In genomic region chr2:72080286-72081145, GRCh38 we compare ENCODE assay signal across 15 cellular contexts.
A peak's percentile ranks its signal among the peaks of the same experiment; 100 is the strongest.
DNase-seq lines count a peak whose midpoint lies in the region; ATAC-seq and TF ChIP-seq lines count a peak whose summit lies in the region.
"Had no signal": no experiment of that assay in that cellular context is flagged by ENCODE, and none has a peak within 500 bp of the region (broad histone marks: within the 10 kb centered on the region; RNA-seq: fewer than 3 reads in every experiment).

No MANE protein-coding gene starts in this region.

- H3K9me3 Mint-ChIP-seq in natural killer cell treated with Interleukin-12 subunit alpha and Interleukin-12 subunit beta and Interleukin-15 and Interleukin-18, amount 100 ng/mL, for 72 hours = no peaks in the 10 kb centered on the region
- H3K9me3 Mint-ChIP-seq in natural killer cell (no peaks in the 10 kb centered on the region), type B pancreatic cell (peaks cover 6% of the 10 kb centered on the region)
- H3K9me3 Mint-ChIP-seq: CD8-positive, alpha-beta T cell had no signal

- no peak overlapping the region for H3K4me3 Mint-ChIP-seq in natural killer cell treated with Interleukin-12 subunit alpha and Interleukin-12 subunit beta and Interleukin-15 and Interleukin-18, amount 100 ng/mL, for 72 hours
- H3K4me3 Mint-ChIP-seq in natural killer cell = no peak overlapping the region
- no peak overlapping the region for H3K4me3 Mint-ChIP-seq in type B pancreatic cell
- H3K4me3 Mint-ChIP-seq: CD8-positive, alpha-beta T cell; H9 had no signal

- H3K36me3 Mint-ChIP-seq in natural killer cell treated with Interleukin-12 subunit alpha and Interleukin-12 subunit beta and Interleukin-15 and Interleukin-18, amount 100 ng/mL, for 72 hours = no peaks in the 10 kb centered on the region
- no peaks in the 10 kb centered on the region for H3K36me3 Mint-ChIP-seq in natural killer cell
- H3K36me3 Mint-ChIP-seq in type B pancreatic cell = no peaks in the 10 kb centered on the region
- H3K36me3 Mint-ChIP-seq: CD8-positive, alpha-beta T cell had no signal

- TF ChIP-seq CTCF in natural killer cell (IDR thresholded peaks at IDR 0.05) (no peak), type B pancreatic cell (conservative IDR thresholded peaks at IDR 0.05) (no peak)

- ATAC-seq in natural killer cell treated with Interleukin-12 subunit alpha and Interleukin-12 subunit beta and Interleukin-15 and Interleukin-18, amount 100 ng/mL, for 72 hours = peak; percentile 10 to 30
- no peak for ATAC-seq in natural killer cell
- ATAC-seq: A549; CD8-positive, alpha-beta T cell; GM12878 had no signal

- H3K27ac Mint-ChIP-seq in natural killer cell treated with Interleukin-12 subunit alpha and Interleukin-12 subunit beta and Interleukin-15 and Interleukin-18, amount 100 ng/mL, for 72 hours = no peak overlapping the region
- H3K27ac Mint-ChIP-seq in natural killer cell = no peak overlapping the region
- H3K27ac Mint-ChIP-seq in type B pancreatic cell = no peak overlapping the region
- H3K27ac Mint-ChIP-seq: CD8-positive, alpha-beta T cell had no signal

- H3K27me3 Mint-ChIP-seq in natural killer cell treated with Interleukin-12 subunit alpha and Interleukin-12 subunit beta and Interleukin-15 and Interleukin-18, amount 100 ng/mL, for 72 hours = no peaks in the 10 kb centered on the region
- no peaks in the 10 kb centered on the region for H3K27me3 Mint-ChIP-seq in natural killer cell (ENCODE audit: low read depth in 2 of 2)
- no peaks in the 10 kb centered on the region for H3K27me3 Mint-ChIP-seq in type B pancreatic cell

- peaks cover 0 to 4% of the 10 kb centered on the region in 2 donors for H3K4me1 Mint-ChIP-seq in natural killer cell treated with Interleukin-12 subunit alpha and Interleukin-12 subunit beta and Interleukin-15 and Interleukin-18, amount 100 ng/mL, for 72 hours (ENCODE audit: low read depth in 2 of 2)
- H3K4me1 Mint-ChIP-seq in natural killer cell = no peaks in the 10 kb centered on the region
- H3K4me1 Mint-ChIP-seq in type B pancreatic cell (ENCODE audit: unreplicated experiment) = peaks cover 5% of the 10 kb centered on the region

- DNase-seq in natural killer cell treated with Interleukin-12 subunit alpha and Interleukin-12 subunit beta and Interleukin-15 and Interleukin-18, amount 100 ng/mL, for 72 hours (ENCODE audit: low spot score) = no peak
- DNase-seq in natural killer cell (no peak), NCI-H1105 (lab: John Stamatoyannopoulos, UW) (peak; percentile 34), mesenteric fat pad (ENCODE audit: low spot score) (peak; percentile 76), type B pancreatic cell (ENCODE audit: extremely low spot score, unreplicated experiment) (peak; percentile 58), GF-D8 (lab: John Stamatoyannopoulos, UW) (no peak), dedifferentiated amniotic fluid mesenchymal stem cell (ENCODE audit: extremely low spot score) (no peak)
- DNase-seq: BE2C; Caco-2; CD8-positive, alpha-beta T cell; GOT3; H9; IMR-90 had no signal

- intact Hi-C loops in natural killer cell (cut with micrococcal nuclease) = no loop called here

Comparison
In these comparisons a context has a peak if more than half of its experiments do, and no peak if none do; other contexts are left out.
1. ATAC-seq: peak in natural killer cell treated with Interleukin-12 subunit alpha and Interleukin-12 subunit beta and Interleukin-15 and Interleukin-18, amount 100 ng/mL, for 72 hours (2 of 2); none in natural killer cell (0 of 3).
2. DNase-seq: peak in NCI-H1105 (single experiment), mesenteric fat pad (single experiment) and type B pancreatic cell (single experiment); none in natural killer cell treated with Interleukin-12 subunit alpha and Interleukin-12 subunit beta and Interleukin-15 and Interleukin-18, amount 100 ng/mL, for 72 hours (single experiment), natural killer cell (single experiment), GF-D8 (single experiment) and dedifferentiated amniotic fluid mesenchymal stem cell (single experiment).